10 cellular contexts compared by ENCODE assay signal in the genomic region with DNA sequence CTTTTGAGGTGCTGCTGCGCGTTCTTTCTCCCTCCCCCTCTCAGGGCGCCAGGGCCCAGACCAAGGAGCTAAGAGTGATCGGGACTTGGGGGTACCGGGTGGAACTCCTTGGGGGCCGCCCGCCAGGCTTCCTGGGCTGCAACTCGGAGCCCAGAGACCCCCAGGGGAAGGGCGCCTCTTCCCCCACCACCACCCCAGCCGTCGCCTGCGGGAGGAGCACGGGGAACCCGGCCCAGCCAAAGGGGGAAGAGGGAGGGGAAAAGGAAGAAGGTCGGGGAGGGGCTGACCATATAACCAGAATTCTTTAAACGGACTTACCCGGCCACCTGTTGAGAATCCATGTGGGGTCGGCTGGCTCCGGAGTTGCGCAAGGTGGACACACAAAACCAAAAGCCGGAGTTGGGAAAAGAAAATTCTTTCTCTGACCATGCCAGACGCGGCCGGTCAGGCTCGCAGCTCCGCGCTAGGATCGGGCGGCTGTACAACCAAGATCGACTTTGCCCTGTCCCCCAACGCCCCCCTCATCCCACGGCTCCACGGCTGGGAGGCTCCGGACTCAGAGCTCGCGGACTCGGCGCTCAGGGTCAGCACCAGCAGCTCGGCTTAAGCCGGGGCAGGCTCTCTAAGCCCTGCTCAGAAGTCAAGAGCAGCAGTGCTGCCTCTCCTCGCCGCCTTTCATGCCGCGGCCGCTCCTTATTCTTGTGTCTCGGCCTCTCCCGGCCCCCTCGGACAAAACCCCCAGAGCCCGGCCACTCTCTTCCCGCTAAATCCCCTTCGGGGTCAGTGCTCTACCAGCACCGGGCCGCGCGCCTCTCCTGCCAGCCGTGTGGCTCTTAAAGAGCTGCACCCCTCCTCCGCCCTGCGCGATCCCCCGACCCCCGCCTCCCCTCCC. TPM values are rescaled to one million over a fixed set of nuclear protein-coding genes. Genes with fewer than 3 reads are reported as not detected.
A peak's percentile ranks its signal among the peaks of the same experiment; 100 is the strongest.
DNase-seq lines count a peak whose midpoint lies in the region; ATAC-seq, FAIRE-seq and TF ChIP-seq lines count a peak whose summit lies in the region.
"Had no signal": no experiment of that assay in that cellular context is flagged by ENCODE, and none has a peak within 500 bp of the region (broad histone marks: within the 10 kb centered on the region; RNA-seq: fewer than 3 reads in every experiment).

No MANE protein-coding gene starts in this region.

- H2AFZ ChIP-seq in keratinocyte (ENCODE audit: control insufficient read depth, low read length) (no peak overlapping the region), MM.1S (ENCODE audit: low read length) (no peak overlapping the region), osteoblast (ENCODE audit: low read length) (no peak overlapping the region)

- H3K9me3 ChIP-seq in SK-N-MC (ENCODE audit: low read depth, low read length) (no peaks in the 10 kb centered on the region), keratinocyte (ENCODE audit: control insufficient read depth, low read depth, low read length) (no peaks in the 10 kb centered on the region), MM.1S (replicated peaks; ENCODE audit: insufficient read depth, low read length) (no peaks in the 10 kb centered on the region), osteoblast (ENCODE audit: low read depth, low read length) (no peaks in the 10 kb centered on the region)

- no peak for TF ChIP-seq CTCF in keratinocyte (optimal IDR thresholded peaks at IDR 0.05 in 1 of 3, IDR thresholded peaks at IDR 0.05 in 1 of 3, conservative IDR thresholded peaks at IDR 0.05 in 1 of 3; ENCODE audit: extremely low read depth in 1 of 3, insufficient read depth in 2 of 3, low read length in 3 of 3)
- no peak for TF ChIP-seq CTCF in MM.1S (IDR thresholded peaks at IDR 0.05; ENCODE audit: low read length)
- TF ChIP-seq CTCF in osteoblast (IDR thresholded peaks at IDR 0.05; ENCODE audit: extremely low read depth, low read depth, low read length): no peak

- peaks cover 99% of the 10 kb centered on the region for H3K27me3 Mint-ChIP-seq in stimulated activated naive CD8-positive, alpha-beta T cell treated with anti-CD3 and anti-CD28 coated beads, Interleukin-15, amount 100 ng/mL, for 72 hours

- H3K4me1 Mint-ChIP-seq in stimulated activated naive CD8-positive, alpha-beta T cell treated with anti-CD3 and anti-CD28 coated beads, Interleukin-15, amount 100 ng/mL, for 72 hours: peaks cover 88% of the 10 kb centered on the region

- H3K9me2 ChIP-seq in MM.1S (replicated peaks; ENCODE audit: insufficient read depth, low read length): no peaks in the 10 kb centered on the region

- H3K27me3 ChIP-seq in keratinocyte (ENCODE audit: control insufficient read depth, extremely low read depth, insufficient read depth, low read length) (peaks cover 100% of the 10 kb centered on the region), MM.1S (replicated peaks; ENCODE audit: insufficient read depth, low read length) (peaks cover 94% of the 10 kb centered on the region), osteoblast (ENCODE audit: insufficient read depth, low read length) (peaks cover 90% of the 10 kb centered on the region)

- dilution Hi-C loops in keratinocyte (cut with MboI; ENCODE audit: extremely low pct_ligation_motif_present, low sequenced_read_pairs): no loop called here

- peak overlapping the region; percentile 41 for H3K4me2 ChIP-seq in keratinocyte (ENCODE audit: control insufficient read depth, extremely low read depth, insufficient read depth, low read depth, low read length)
- H3K4me2 ChIP-seq in MM.1S (ENCODE audit: low read depth, low read length): no peak overlapping the region
- no peak overlapping the region for H3K4me2 ChIP-seq in osteoblast (ENCODE audit: insufficient read depth, low read length)

- no peak for DNase-seq in stimulated activated naive CD8-positive, alpha-beta T cell treated with anti-CD3 and anti-CD28 coated beads, Interleukin-15, amount 100 ng/mL, for 72 hours
- no peak for DNase-seq in stimulated activated naive CD8-positive, alpha-beta T cell treated with anti-CD3 and anti-CD28 coated beads, Interleukin-15, Interleukin-2, amounts not matched to agents 100 U/mL and 50 U/mL, for 24 hours
- no peak for DNase-seq in SK-N-MC (ENCODE audit: low read depth, low spot score)
- DNase-seq in keratinocyte (ENCODE audit: low read depth, low spot score): no peak
- DNase-seq in MM.1S: no peak
- no peak for DNase-seq in osteoblast (ENCODE audit: insufficient read length, low spot score, missing footprints)

- under 1% methylated on average over 61 of the region's 61 CpGs for WGBS in urinary bladder

- H3K4me1 ChIP-seq in keratinocyte (ENCODE audit: control insufficient read depth, extremely low read depth, insufficient read depth, low read length) (peaks cover 4% of the 10 kb centered on the region), urinary bladder (ENCODE audit: insufficient read depth) (no peaks in the 10 kb centered on the region), MM.1S (ENCODE audit: low read length) (no peaks in the 10 kb centered on the region; the same call in 1 of the 2 replicates), osteoblast (ENCODE audit: insufficient read depth, low read length) (no peaks in the 10 kb centered on the region)

- no peaks in the 10 kb centered on the region for H4K20me1 ChIP-seq in keratinocyte (ENCODE audit: control insufficient read depth, extremely low read depth, insufficient read depth, low read length)
- H4K20me1 ChIP-seq in MM.1S (ENCODE audit: insufficient read depth, low read length): no peaks in the 10 kb centered on the region
- no peaks in the 10 kb centered on the region for H4K20me1 ChIP-seq in osteoblast (ENCODE audit: insufficient read depth, low read length)

- FAIRE-seq in keratinocyte (lab: Jason Lieb, UNC): no peak

- no peaks in the 10 kb centered on the region for H3K36me3 ChIP-seq in SK-N-MC (ENCODE audit: insufficient read depth, low read length)
- no peaks in the 10 kb centered on the region for H3K36me3 ChIP-seq in keratinocyte (ENCODE audit: control insufficient read depth in 2 of 2, extremely low read depth in 1 of 2, insufficient read depth in 2 of 2, low read length in 2 of 2)
- H3K36me3 ChIP-seq in urinary bladder (ENCODE audit: insufficient read depth): no peaks in the 10 kb centered on the region
- no peaks in the 10 kb centered on the region for H3K36me3 ChIP-seq in MM.1S (replicated peaks; ENCODE audit: insufficient read depth, low read length)
- no peaks in the 10 kb centered on the region for H3K36me3 ChIP-seq in osteoblast (ENCODE audit: insufficient read depth, low read length)

- peak; percentile 13 for ATAC-seq in stimulated activated naive CD8-positive, alpha-beta T cell treated with anti-CD3 and anti-CD28 coated beads, Interleukin-15, amount 100 ng/mL, for 72 hours
- no peak for ATAC-seq in stimulated activated naive CD8-positive, alpha-beta T cell treated with anti-CD3 and anti-CD28 coated beads, Interleukin-15, Interleukin-2, amounts not matched to agents 100 U/mL and 50 U/mL, for 24 hours
- ATAC-seq in GM18867 (IDR thresholded peaks at IDR 0.05; ENCODE audit: unreplicated experiment): no peak

- no peaks in the 10 kb centered on the region for H3K9me3 Mint-ChIP-seq in stimulated activated naive CD8-positive, alpha-beta T cell treated with anti-CD3 and anti-CD28 coated beads, Interleukin-15, amount 100 ng/mL, for 72 hours

- H3K27ac ChIP-seq in SK-N-MC: no peak overlapping the region
- no peak overlapping the region for H3K27ac ChIP-seq in keratinocyte (ENCODE audit: control insufficient read depth, insufficient read depth, low read length)
- H3K27ac ChIP-seq in urinary bladder (ENCODE audit: low read depth): no peak overlapping the region
- H3K27ac ChIP-seq in MM.1S (ENCODE audit: low read length): no peak overlapping the region
- no peak overlapping the region for H3K27ac ChIP-seq in osteoblast (ENCODE audit: low read depth, low read length)

- H3K9ac ChIP-seq in SK-N-MC (ENCODE audit: insufficient read length) (peak overlapping the region; percentile 83), keratinocyte (ENCODE audit: control insufficient read depth, extremely low read depth, insufficient read depth, low read length) (no peak overlapping the region), MM.1S (ENCODE audit: low read length) (no peak overlapping the region)

- H3K79me2 ChIP-seq in keratinocyte (ENCODE audit: control insufficient read depth, insufficient read depth, low read length): no peaks in the 10 kb centered on the region
- no peaks in the 10 kb centered on the region for H3K79me2 ChIP-seq in MM.1S (ENCODE audit: low read length)
- H3K79me2 ChIP-seq in osteoblast (ENCODE audit: insufficient read depth, low read length): no peaks in the 10 kb centered on the region

- H3K27ac Mint-ChIP-seq in stimulated activated naive CD8-positive, alpha-beta T cell treated with anti-CD3 and anti-CD28 coated beads, Interleukin-15, amount 100 ng/mL, for 72 hours: peak overlapping the region in 1 of 2 donors; percentile 76

- H3K4me3 Mint-ChIP-seq in stimulated activated naive CD8-positive, alpha-beta T cell treated with anti-CD3 and anti-CD28 coated beads, Interleukin-15, amount 100 ng/mL, for 72 hours: peak overlapping the region; percentile 55 to 74

- H3K4me3 ChIP-seq in SK-N-MC (peak overlapping the region; percentile 84), keratinocyte (ENCODE audit: control insufficient read depth in 2 of 3, extremely low read depth in 1 of 3, insufficient read depth in 2 of 3, low read depth in 1 of 3, low read length in 3 of 3) (no peak overlapping the region), urinary bladder (ENCODE audit: low read depth, low read length) (peak overlapping the region; percentile 14), MM.1S (ENCODE audit: low read length) (no peak overlapping the region), osteoblast (ENCODE audit: insufficient read depth, low read length) (no peak overlapping the region)

- no peaks in the 10 kb centered on the region for H3K9me1 ChIP-seq in keratinocyte (ENCODE audit: control insufficient read depth, extremely low read depth, insufficient read depth, low read length)

- no peaks in the 10 kb centered on the region for H3F3A ChIP-seq in MM.1S (ENCODE audit: insufficient read depth, low read length)

RNA-seq across cellular contexts. Expression of gene SIX3, which starts 6.3 kb away (rescaled TPM):
- polyA plus RNA-seq in keratinocyte (not detected in 3 replicates), urinary bladder (not detected)
- polyA plus RNA-seq in keratinocyte (2011; ENCODE audit: low read depth): not detected
- not detected in 2 replicates for polyA plus RNA-seq in keratinocyte (2011; cell fraction: cytosol; rRNA removed)
- polyA plus RNA-seq in keratinocyte (2011; cell fraction: nucleus; rRNA removed): not detected in 2 replicates
- polyA plus RNA-seq in keratinocyte (2012; ENCODE audit: low replicate concordance): not detected in 2 replicates
- not detected in 3 replicates for polyA minus RNA-seq in keratinocyte
- polyA minus RNA-seq in keratinocyte (2011; cell fraction: cytosol; rRNA and poly(A)+ RNA removed): not detected
- not detected in 2 replicates for polyA minus RNA-seq in keratinocyte (2011; cell fraction: nucleus; rRNA and poly(A)+ RNA removed)
- total RNA-seq in urinary bladder (not detected), osteoblast (not detected in 2 replicates)
- total RNA-seq: fibroblast of lung, M059J had no signal
- polyA plus RNA-seq: fibroblast of lung had no signal

Comparison
In these comparisons a context has a peak if more than half of its experiments do, and no peak if none do; other contexts are left out.
1. H3K4me3 ChIP-seq: peak in SK-N-MC (single experiment) and urinary bladder (single experiment); none in keratinocyte (0 of 3), MM.1S (single experiment) and osteoblast (single experiment).